ENCODE assay signal across 32 cellular contexts in the genomic region with DNA sequence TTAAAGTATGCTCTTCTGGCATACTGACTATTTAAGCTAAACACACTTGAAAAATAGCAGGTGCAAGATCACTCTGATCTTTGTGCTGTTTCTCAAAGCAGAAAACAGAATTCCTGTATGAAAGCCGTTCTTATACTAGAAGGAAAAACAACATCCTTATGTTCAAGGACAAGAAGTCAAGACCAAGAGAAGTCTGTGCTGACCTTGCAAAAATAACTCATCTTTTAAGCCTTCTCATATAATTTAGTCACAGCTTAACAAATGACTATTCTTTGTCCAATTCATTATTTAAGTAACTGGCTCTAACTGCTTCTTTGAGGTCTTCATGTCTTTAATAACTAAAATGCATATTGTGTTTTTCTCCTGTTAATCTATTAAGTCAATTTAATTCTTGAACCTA.
"Had no signal": no experiment of that assay in that cellular context is flagged by ENCODE, and none has a peak within 500 bp of the region (broad histone marks: within the 10 kb centered on the region; RNA-seq: fewer than 3 reads in every experiment).

No MANE protein-coding gene starts in this region.

- H3K27ac ChIP-seq: body of pancreas, esophagus muscularis mucosa, foreskin keratinocyte, gastrocnemius medialis, heart right ventricle, hepatocyte had no signal

- DNase-seq: activated CD4-positive, alpha-beta memory T cell treated with anti-CD3 and anti-CD28 coated beads, Interleukin-2, amount 10 ng/mL, durations not matched to agents 7 days and 5 days; activated CD4-positive, alpha-beta T cell treated with anti-CD3 and anti-CD28 coated beads for 1 hour; activated CD4-positive, alpha-beta T cell treated with anti-CD3 and anti-CD28 coated beads for 4 hours; activated CD4-positive, alpha-beta T cell treated with anti-CD3 and anti-CD28 coated beads, Interleukin-2, amount 10 ng/mL, durations not matched to agents 7 days and 5 days; activated CD4-positive, alpha-beta T cell treated with anti-CD3 and anti-CD28 coated beads, Interleukin-2, amount 50 U/mL, for 4 hours; activated CD8-positive, alpha-beta memory T cell treated with anti-CD3 and anti-CD28 coated beads, Interleukin-2, amount 50 U/mL, for 48 hours; activated gamma-delta T cell; activated naive CD4-positive, alpha-beta T cell; activated naive CD4-positive, alpha-beta T cell treated with anti-CD3 and anti-CD28 coated beads, Interleukin-2, amount 10 ng/mL, durations not matched to agents 7 days and 5 days; activated T-cell treated with anti-CD3 and anti-CD28 coated beads for 4 hours; activated T-cell treated with anti-CD3 and anti-CD28 coated beads, Interleukin-2, amount 50 U/mL, for 24 hours; activated T-cell treated with anti-CD3 and anti-CD28 coated beads, Interleukin-2, amount 50 U/mL, for 72 hours; amygdala; aorta; body of pancreas; caudate nucleus; cortex of kidney; dermis blood vessel endothelial cell; effector CD4-positive, alpha-beta T cell; effector memory CD8-positive, alpha-beta T cell; erythroblast; foreskin keratinocyte; gastrocnemius medialis; heart right ventricle; T1000 had no signal

- H3K4me3 ChIP-seq: body of pancreas, esophagus muscularis mucosa, gastrocnemius medialis, heart right ventricle, hepatocyte had no signal

- H3K79me2 ChIP-seq: hepatocyte had no signal

- ATAC-seq: activated T-cell treated with anti-CD3 and anti-CD28 coated beads, Interleukin-2, amount 50 U/mL, for 72 hours; body of pancreas; effector memory CD8-positive, alpha-beta T cell; foreskin keratinocyte; gastrocnemius medialis; heart right ventricle; WTC11 had no signal

- H3K4me2 ChIP-seq: hepatocyte had no signal

- H3K27ac Mint-ChIP-seq: activated CD4-positive, alpha-beta memory T cell treated with anti-CD3 and anti-CD28 coated beads, Interleukin-2, amount 10 ng/mL, durations not matched to agents 7 days and 5 days; activated CD4-positive, alpha-beta T cell treated with anti-CD3 and anti-CD28 coated beads, Interleukin-2, amount 10 ng/mL, durations not matched to agents 7 days and 5 days; activated naive CD4-positive, alpha-beta T cell treated with anti-CD3 and anti-CD28 coated beads, Interleukin-2, amount 10 ng/mL, durations not matched to agents 7 days and 5 days; activated naive CD8-positive, alpha-beta T cell; activated T-cell treated with anti-CD3 and anti-CD28 coated beads, Interleukin-2, amount 50 U/mL, for 24 hours; activated T-cell treated with anti-CD3 and anti-CD28 coated beads, Interleukin-2, amount 50 U/mL, for 72 hours; effector memory CD8-positive, alpha-beta T cell; T-helper 1 cell treated with Interleukin-12 subunit alpha and Interleukin-12 subunit beta and Interleukin-4 antibody, amounts not matched to agents 30 μg/mL and 1 μg/mL, for 36 hours; T-helper 2 cell treated with Interferon-gamma antibody and Interleukin-4, amounts not matched to agents 5 μg/mL and 100 μg/mL, for 36 hours; WTC11 had no signal

- H3K4me1 Mint-ChIP-seq: activated CD4-positive, alpha-beta memory T cell treated with anti-CD3 and anti-CD28 coated beads, Interleukin-2, amount 10 ng/mL, durations not matched to agents 7 days and 5 days; activated CD4-positive, alpha-beta T cell treated with anti-CD3 and anti-CD28 coated beads, Interleukin-2, amount 10 ng/mL, durations not matched to agents 7 days and 5 days; activated naive CD4-positive, alpha-beta T cell treated with anti-CD3 and anti-CD28 coated beads, Interleukin-2, amount 10 ng/mL, durations not matched to agents 7 days and 5 days; WTC11 had no signal

- H3K4me3 Mint-ChIP-seq: activated CD4-positive, alpha-beta memory T cell treated with anti-CD3 and anti-CD28 coated beads, Interleukin-2, amount 10 ng/mL, durations not matched to agents 7 days and 5 days; activated CD4-positive, alpha-beta T cell treated with anti-CD3 and anti-CD28 coated beads, Interleukin-2, amount 10 ng/mL, durations not matched to agents 7 days and 5 days; activated naive CD4-positive, alpha-beta T cell treated with anti-CD3 and anti-CD28 coated beads, Interleukin-2, amount 10 ng/mL, durations not matched to agents 7 days and 5 days; activated naive CD8-positive, alpha-beta T cell; activated T-cell treated with anti-CD3 and anti-CD28 coated beads, Interleukin-2, amount 50 U/mL, for 24 hours; activated T-cell treated with anti-CD3 and anti-CD28 coated beads, Interleukin-2, amount 50 U/mL, for 72 hours; effector memory CD8-positive, alpha-beta T cell; T-helper 1 cell treated with Interleukin-12 subunit alpha and Interleukin-12 subunit beta and Interleukin-4 antibody, amounts not matched to agents 30 μg/mL and 1 μg/mL, for 36 hours; T-helper 2 cell treated with Interferon-gamma antibody and Interleukin-4, amounts not matched to agents 5 μg/mL and 100 μg/mL, for 36 hours; WTC11 had no signal

- H3K36me3 ChIP-seq: esophagus muscularis mucosa, gastrocnemius medialis, heart right ventricle had no signal

- FAIRE-seq: colon had no signal

- H2AFZ ChIP-seq: hepatocyte had no signal

- H3K36me3 Mint-ChIP-seq: activated naive CD4-positive, alpha-beta T cell treated with anti-CD3 and anti-CD28 coated beads, Interleukin-2, amount 10 ng/mL, durations not matched to agents 7 days and 5 days; activated naive CD8-positive, alpha-beta T cell; WTC11 had no signal

- H3K9me3 ChIP-seq: body of pancreas, esophagus muscularis mucosa, gastrocnemius medialis had no signal

- H3K4me1 ChIP-seq: body of pancreas, esophagus muscularis mucosa, foreskin keratinocyte, gastrocnemius medialis, heart right ventricle had no signal

- H3K27me3 ChIP-seq: body of pancreas, esophagus muscularis mucosa, foreskin keratinocyte, gastrocnemius medialis, heart right ventricle, hepatocyte had no signal

- H3K27me3 Mint-ChIP-seq: activated CD4-positive, alpha-beta memory T cell treated with anti-CD3 and anti-CD28 coated beads, Interleukin-2, amount 10 ng/mL, durations not matched to agents 7 days and 5 days; activated CD4-positive, alpha-beta T cell treated with anti-CD3 and anti-CD28 coated beads, Interleukin-2, amount 10 ng/mL, durations not matched to agents 7 days and 5 days; activated naive CD4-positive, alpha-beta T cell treated with anti-CD3 and anti-CD28 coated beads, Interleukin-2, amount 10 ng/mL, durations not matched to agents 7 days and 5 days; activated naive CD8-positive, alpha-beta T cell; activated T-cell treated with anti-CD3 and anti-CD28 coated beads, Interleukin-2, amount 50 U/mL, for 24 hours; effector memory CD8-positive, alpha-beta T cell had no signal

- H3K9me3 Mint-ChIP-seq: WTC11 had no signal
